Comparison of ENCODE assay signal across 8 cellular contexts in the genomic region with DNA sequence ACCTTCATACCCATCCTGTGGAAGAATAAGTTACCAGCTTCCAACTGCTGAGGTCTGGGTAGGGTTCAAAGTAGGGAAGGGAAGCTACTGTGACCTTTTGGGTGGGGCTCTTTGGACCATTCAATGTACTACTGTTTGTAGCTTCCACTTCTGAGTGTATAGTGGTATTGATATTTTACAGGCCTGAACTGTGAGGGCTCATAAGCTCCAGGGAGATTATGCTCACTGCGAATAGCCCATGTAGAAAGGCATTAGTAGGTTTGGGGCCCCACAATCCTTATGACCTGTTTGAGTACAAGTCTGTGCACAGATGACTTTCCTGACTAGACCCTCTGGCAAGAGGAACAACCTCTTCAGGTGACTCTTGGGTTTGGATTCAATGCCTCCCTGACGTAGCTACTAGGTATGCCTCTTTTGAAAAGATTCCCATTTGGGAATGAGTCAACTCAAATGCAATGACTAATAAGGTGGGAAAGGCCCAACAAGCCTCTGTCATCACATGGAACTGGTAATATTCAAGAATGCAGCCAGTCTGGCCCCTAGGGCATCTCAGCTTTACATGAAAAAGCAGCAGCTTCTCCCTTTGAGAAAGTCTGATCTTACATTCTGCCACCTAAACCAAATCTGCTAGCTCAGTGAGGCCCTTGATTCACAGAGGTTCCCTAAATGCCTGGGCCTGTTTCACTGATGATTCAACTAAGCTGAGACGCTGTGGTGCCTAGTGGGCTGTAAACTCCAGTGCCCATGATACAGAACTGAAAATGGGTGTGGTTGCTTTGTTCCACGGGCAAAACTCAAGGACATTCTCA.
DNase-seq lines count a peak whose midpoint lies in the region; ATAC-seq lines count a peak whose summit lies in the region.

No MANE protein-coding gene starts in this region.

- H3K9me3 Mint-ChIP-seq in activated naive CD8-positive, alpha-beta T cell (ENCODE audit: low read depth): no peaks in the 10 kb centered on the region

- H3K9ac ChIP-seq in BLaER1: no peak overlapping the region

- ATAC-seq in GM19035 (IDR thresholded peaks at IDR 0.05; ENCODE audit: unreplicated experiment) (peak; percentile 66), HG03439 (IDR thresholded peaks at IDR 0.05; ENCODE audit: unreplicated experiment) (peak; percentile 66)

- peak overlapping the region; percentile 33 for H3K4me2 ChIP-seq in BLaER1

- peaks cover 86% of the 10 kb centered on the region for H3K4me1 Mint-ChIP-seq in activated naive CD8-positive, alpha-beta T cell (ENCODE audit: low read depth)

- DNase-seq in kidney tubule cell (ENCODE audit: low spot score) (peak; percentile 98), NCI-H1105 (lab: John Stamatoyannopoulos, UW) (no peak), NCI-H524 (lab: John Stamatoyannopoulos, UW) (no peak), NK-92 (lab: John Stamatoyannopoulos, UW; ENCODE audit: unreplicated experiment) (no peak)

- peaks cover 4% of the 10 kb centered on the region for H3K36me3 Mint-ChIP-seq in activated naive CD8-positive, alpha-beta T cell

- peak overlapping the region; percentile 72 for H3K27ac Mint-ChIP-seq in activated naive CD8-positive, alpha-beta T cell

- H3K4me3 Mint-ChIP-seq in activated naive CD8-positive, alpha-beta T cell: peak overlapping the region; percentile 11

- 0 out of 2 replicates have a peak overlapping the region, but pooled peaks have one; percentile 19 for H3K27ac ChIP-seq in BLaER1

- no peak overlapping the region for H3K4me3 ChIP-seq in BLaER1

- H4K20me1 ChIP-seq in BLaER1: peaks cover 71% of the 10 kb centered on the region

- no peaks in the 10 kb centered on the region for H3K27me3 ChIP-seq in BLaER1

- peaks cover 22% of the 10 kb centered on the region for H3K9me3 ChIP-seq in BLaER1

- H3K4me1 ChIP-seq in BLaER1: peaks cover 51% of the 10 kb centered on the region

- H3K36me3 ChIP-seq in BLaER1: peaks cover 62% of the 10 kb centered on the region

- H3K27me3 Mint-ChIP-seq in activated naive CD8-positive, alpha-beta T cell: no peaks in the 10 kb centered on the region
